In the genomic region with DNA sequence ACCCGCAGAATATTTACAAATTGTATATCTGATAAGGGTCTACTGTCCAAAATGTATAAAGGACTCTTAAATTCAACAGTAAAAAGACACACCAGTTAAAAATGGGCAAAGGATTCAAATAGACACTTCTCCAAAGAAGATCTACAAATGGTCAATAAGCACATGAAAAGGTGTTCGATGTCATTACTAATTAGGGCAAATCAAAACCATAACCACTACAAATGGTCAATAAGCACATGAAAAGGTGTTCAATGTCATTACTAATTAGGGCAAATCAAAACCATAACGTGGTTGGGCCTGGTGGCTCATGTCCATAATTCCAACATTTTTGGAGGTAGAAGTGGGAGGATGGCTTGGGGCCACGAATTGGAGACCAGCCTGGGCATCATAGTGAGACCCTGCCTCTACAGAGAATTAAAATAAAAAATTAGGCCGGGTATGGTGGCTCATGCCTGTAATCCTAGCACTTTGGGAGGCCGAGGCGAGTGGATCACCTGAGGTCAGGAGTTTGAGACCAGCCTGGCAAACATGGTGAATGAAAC, we compare ENCODE assay signal across 13 cellular contexts. TPM values are rescaled to one million over a fixed set of nuclear protein-coding genes. Genes with fewer than 3 reads are reported as not detected.
DNase-seq lines count a peak whose midpoint lies in the region; ATAC-seq and TF ChIP-seq lines count a peak whose summit lies in the region.
"Had no signal": no experiment of that assay in that cellular context is flagged by ENCODE, and none has a peak within 500 bp of the region (broad histone marks: within the 10 kb centered on the region; RNA-seq: fewer than 3 reads in every experiment).

No MANE protein-coding gene starts in this region.

- peak overlapping the region; percentile 66 for H3K23ac ChIP-seq in mesendoderm (ENCODE audit: low read length)

- H3K27me3 ChIP-seq in KMS-11 (ENCODE audit: insufficient read depth, low read depth) (no peaks in the 10 kb centered on the region), body of pancreas (no peaks in the 10 kb centered on the region), mesendoderm (ENCODE audit: insufficient read depth, low read length, poor library complexity) (no peaks in the 10 kb centered on the region), tibial artery (no peaks in the 10 kb centered on the region)

- peaks cover 21% of the 10 kb centered on the region for H3K79me1 ChIP-seq in mesendoderm (ENCODE audit: low read length)

- DNase-seq in body of pancreas: no peak
- no peak for DNase-seq in mesendoderm
- DNase-seq in tibial artery: no peak
- no peak for DNase-seq in midbrain (lab: John Stamatoyannopoulos, UW)
- no peak for DNase-seq in UCSD-AML1 (lab: John Stamatoyannopoulos, UW; ENCODE audit: unreplicated experiment)
- DNase-seq: activated CD4-positive, CD25-positive, alpha-beta regulatory T cell treated with anti-CD3 and anti-CD28 coated beads, Interleukin-2, amount 50 U/mL, for 72 hours; activated T-cell treated with anti-CD3 and anti-CD28 coated beads, Interleukin-2, amount 50 U/mL, for 72 hours; aorta; effector memory CD4-positive, alpha-beta T cell; stimulated activated CD4-positive, alpha-beta T cell treated with anti-CD3 and anti-CD28 coated beads, Interleukin-4, amount 100 ng/mL, for 1 hour; stimulated activated naive CD8-positive, alpha-beta T cell treated with anti-CD3 and anti-CD28 coated beads, Interleukin-15, Interleukin-2, amounts not matched to agents 100 U/mL and 50 U/mL, for 24 hours had no signal

- no peak overlapping the region for H2BK5ac ChIP-seq in mesendoderm (ENCODE audit: low read length)

- H4K8ac ChIP-seq in mesendoderm (ENCODE audit: low read depth, low read length): no peak overlapping the region

- no peak overlapping the region for H2BK15ac ChIP-seq in mesendoderm (replicated peaks; ENCODE audit: low read depth)

- H4K5ac ChIP-seq in mesendoderm (ENCODE audit: low read length): no peak overlapping the region

- H3K4ac ChIP-seq in mesendoderm (ENCODE audit: low read depth, low read length): no peak overlapping the region

- H3K4me1 ChIP-seq in KMS-11 (ENCODE audit: low read depth, poor library complexity, severe bottlenecking) (peaks cover 64% of the 10 kb centered on the region), body of pancreas (peaks cover 91% of the 10 kb centered on the region), mesendoderm (ENCODE audit: control insufficient read depth, low read depth, low read length) (peaks cover 30% of the 10 kb centered on the region), tibial artery (peaks cover 10 to 98% (median 89%) of the 10 kb centered on the region in 4 donors)

- H3K4me2 ChIP-seq in KMS-11 (peak overlapping the region; percentile 97; the same call in 1 of the 2 replicates), mesendoderm (ENCODE audit: low read length) (no peak overlapping the region)

- H3K9ac ChIP-seq in KMS-11 (no peak overlapping the region), mesendoderm (ENCODE audit: low read length) (no peak overlapping the region)

- TF ChIP-seq POLR2A in body of pancreas (IDR thresholded peaks at IDR 0.05): no peak

- no peak overlapping the region for H3K18ac ChIP-seq in mesendoderm (ENCODE audit: low read length)

- no peak overlapping the region for H3K27ac ChIP-seq in KMS-11
- peak overlapping the region; percentile 11 to 99 (median 96) for H3K27ac ChIP-seq in body of pancreas
- H3K27ac ChIP-seq in mesendoderm (ENCODE audit: low read depth, low read length): no peak overlapping the region
- H3K27ac ChIP-seq in tibial artery: peak overlapping the region; percentile 90 to 94

- no peaks in the 10 kb centered on the region for H4K20me1 ChIP-seq in KMS-11 (ENCODE audit: insufficient read depth)

- H2BK120ac ChIP-seq in mesendoderm (ENCODE audit: low read depth, low read length): no peak overlapping the region

- no peak overlapping the region for H2AK5ac ChIP-seq in mesendoderm (ENCODE audit: low read length)

- H3K79me2 ChIP-seq in KMS-11 (ENCODE audit: insufficient read depth, low read depth) (peaks cover 54% of the 10 kb centered on the region), mesendoderm (ENCODE audit: control insufficient read depth, insufficient read depth, low read length) (peaks cover 68% of the 10 kb centered on the region)

- 82 to 85% methylated on average over 7 of the region's 7 CpGs for WGBS in body of pancreas, 2 donors
- no CpG with 5 or more reads among the region's 7 CpGs for WGBS in mesendoderm (ENCODE audit: extremely low coverage, insufficient coverage, low lambda C conversion rate)

- H3K36me3 ChIP-seq in KMS-11 (ENCODE audit: insufficient read depth): no peaks in the 10 kb centered on the region
- H3K36me3 ChIP-seq in body of pancreas (replicated peaks in 1 of 2; ENCODE audit: insufficient read depth in 1 of 2, low read depth in 2 of 2): no peaks in the 10 kb centered on the region
- no peaks in the 10 kb centered on the region for H3K36me3 ChIP-seq in mesendoderm (ENCODE audit: control insufficient read depth, insufficient read depth, low read length)
- H3K36me3 ChIP-seq in tibial artery: peaks cover 0 to 6% (median 0%) of the 10 kb centered on the region in 3 donors

- H3K56ac ChIP-seq in mesendoderm (ENCODE audit: low read length): no peak overlapping the region

- no peak overlapping the region for H3K4me3 ChIP-seq in KMS-11 (IDR thresholded peaks at IDR 0.05; ENCODE audit: insufficient read depth, low read depth, low read length)
- H3K4me3 ChIP-seq in body of pancreas: no peak overlapping the region
- no peak overlapping the region for H3K4me3 ChIP-seq in mesendoderm (ENCODE audit: low read length)
- H3K4me3 ChIP-seq in tibial artery: no peak overlapping the region

- ATAC-seq in body of pancreas (no peak), HG03025 (IDR thresholded peaks at IDR 0.05; ENCODE audit: low FRiP score, unreplicated experiment) (no peak)
- ATAC-seq: activated T-cell treated with anti-CD3 and anti-CD28 coated beads, Interleukin-2, amount 50 U/mL, for 72 hours; stimulated activated naive CD8-positive, alpha-beta T cell treated with anti-CD3 and anti-CD28 coated beads, Interleukin-15, Interleukin-2, amounts not matched to agents 100 U/mL and 50 U/mL, for 24 hours had no signal

- no peaks in the 10 kb centered on the region for H3K9me3 ChIP-seq in body of pancreas
- no peaks in the 10 kb centered on the region for H3K9me3 ChIP-seq in tibial artery

- H2AFZ ChIP-seq in KMS-11 (ENCODE audit: low read depth): no peak overlapping the region

- intact Hi-C loops in body of pancreas (cut with DNase I) (no loop called here), tibial artery (cut with DNase I; ENCODE audit: low total_unique reads) (no loop called here)

- TF ChIP-seq CTCF in KMS-11 (conservative IDR thresholded peaks at IDR 0.05; ENCODE audit: low read depth, low read length): no peak
- TF ChIP-seq CTCF in body of pancreas (IDR thresholded peaks at IDR 0.05): no peak
- no peak for TF ChIP-seq CTCF in tibial artery (IDR thresholded peaks at IDR 0.05)

RNA-seq across cellular contexts. Expression of a gene that starts 40.5 kb away (rescaled TPM):
- 100 to 1,000 TPM; 143 to 148 TPM for total RNA-seq in body of pancreas
- 294 TPM for polyA plus RNA-seq in mesendoderm (2013, experiment 1 of 2)
- polyA plus RNA-seq in mesendoderm (2013, experiment 2 of 2): 302 TPM

RNA-seq across cellular contexts. Expression of a gene that starts 56.4 kb away (rescaled TPM):
- total RNA-seq in body of pancreas: 10 to 100 TPM in 1 of 2 donors, 1 to 10 TPM in 1; 9.9 to 11.4 TPM
- polyA plus RNA-seq in mesendoderm (2013, experiment 1 of 2): 6.6 TPM
- 6.5 TPM for polyA plus RNA-seq in mesendoderm (2013, experiment 2 of 2)

Comparison
In these comparisons a context has a peak if more than half of its experiments do, and no peak if none do; other contexts are left out.
1. H3K27ac ChIP-seq: peak in body of pancreas (4 of 4) and tibial artery (2 of 2); none in KMS-11 (single experiment) and mesendoderm (single experiment).